12 cellular contexts compared by ENCODE assay signal in genomic region chr2:241223211-241224067, GRCh38. TPM values are rescaled to one million over a fixed set of nuclear protein-coding genes. Genes with fewer than 3 reads are reported as not detected.
DNase-seq lines count a peak whose midpoint lies in the region; ATAC-seq and TF ChIP-seq lines count a peak whose summit lies in the region.
"Had no signal": no experiment of that assay in that cellular context is flagged by ENCODE, and none has a peak within 500 bp of the region (broad histone marks: within the 10 kb centered on the region; RNA-seq: fewer than 3 reads in every experiment).

No MANE protein-coding gene starts in this region.

- no peaks in the 10 kb centered on the region for H3K36me3 Mint-ChIP-seq in T-helper 17 cell (ENCODE audit: low read depth)

- H3K27me3 ChIP-seq in spleen (replicated peaks in 1 of 7) = peaks cover 0 to 6% (median 0%) of the 10 kb centered on the region in 7 donors
- H3K27me3 ChIP-seq: ovary had no signal

- DNase-seq in NCI-H2227 (lab: John Stamatoyannopoulos, UW; ENCODE audit: unreplicated experiment) (peak; percentile 7), NCI-H2227 treated with DMSO at 0.1 percent for 48 hours (lab: John Stamatoyannopoulos, UW) (no peak), T-helper 17 cell (no peak), left cardiac atrium (peak; percentile 18), spleen (peak; percentile 69), NCI-H446 treated with DMSO at 0.1 percent for 48 hours (lab: John Stamatoyannopoulos, UW) (no peak), nucleus accumbens (lab: John Stamatoyannopoulos, UW) (no peak)
- DNase-seq: 8988T; activated CD8-positive, alpha-beta memory T cell treated with anti-CD3 and anti-CD28 coated beads, Interleukin-2, amount 10 ng/mL, durations not matched to agents 7 days and 5 days; GF-D8 had no signal

- H3K9me3 ChIP-seq in T-helper 17 cell (ENCODE audit: control insufficient read depth, low read length, poor library complexity, severe bottlenecking) = no peaks in the 10 kb centered on the region
- H3K9me3 ChIP-seq in spleen = no peaks in the 10 kb centered on the region
- H3K9me3 ChIP-seq: ovary had no signal

- intact Hi-C loops in left cardiac atrium (cut with DNase I) = no loop called here
- intact Hi-C loops in spleen (cut with DNase I; ENCODE audit: low total_unique reads) = no loop called here

- peak overlapping the region; percentile 43 for H3K4me3 Mint-ChIP-seq in T-helper 17 cell
- H3K4me3 Mint-ChIP-seq: activated CD8-positive, alpha-beta memory T cell treated with anti-CD3 and anti-CD28 coated beads, Interleukin-2, amount 10 ng/mL, durations not matched to agents 7 days and 5 days had no signal

- H3K36me3 ChIP-seq in spleen = peaks cover 0 to 34% (median 22%) of the 10 kb centered on the region in 6 donors
- H3K36me3 ChIP-seq: ovary had no signal

- H3K4me3 ChIP-seq in spleen = no peak overlapping the region
- H3K4me3 ChIP-seq: ovary had no signal

- peaks cover 19% of the 10 kb centered on the region for H3K4me1 Mint-ChIP-seq in T-helper 17 cell

- TF ChIP-seq CTCF in spleen (IDR thresholded peaks at IDR 0.05 in 8 of 11, conservative IDR thresholded peaks at IDR 0.05 in 3 of 11) = no peak

- H3K4me1 ChIP-seq in spleen = peaks cover 3 to 36% (median 23%) of the 10 kb centered on the region in 6 donors

- H3K27ac ChIP-seq in spleen = no peak overlapping the region
- H3K27ac ChIP-seq: ovary had no signal

- 43 to 67% (median 52%) methylated on average over 19 to 25 of the region's 25 CpGs for WGBS in spleen, 5 donors

- ATAC-seq in T-helper 17 cell (no peak), left cardiac atrium (peak in 1 of 2 donors; percentile 26), GM18909 (IDR thresholded peaks at IDR 0.05; ENCODE audit: poor library complexity, unreplicated experiment) (no peak)
- ATAC-seq: activated CD8-positive, alpha-beta memory T cell treated with anti-CD3 and anti-CD28 coated beads, Interleukin-2, amount 10 ng/mL, durations not matched to agents 7 days and 5 days had no signal

- H3K27ac Mint-ChIP-seq in T-helper 17 cell = peak overlapping the region; percentile 69
- H3K27ac Mint-ChIP-seq: activated CD8-positive, alpha-beta memory T cell treated with anti-CD3 and anti-CD28 coated beads, Interleukin-2, amount 10 ng/mL, durations not matched to agents 7 days and 5 days had no signal

- no peak for TF ChIP-seq POLR2A in spleen (IDR thresholded peaks at IDR 0.05)

- no peaks in the 10 kb centered on the region for H3K27me3 Mint-ChIP-seq in T-helper 17 cell

RNA-seq across cellular contexts. Expression of gene ANO7, which starts 35.0 kb away (rescaled TPM):
- under 1 TPM; 0.16 to 0.20 TPM for total RNA-seq in T-helper 17 cell
- 1 to 10 TPM; 1.2 to 1.8 TPM for total RNA-seq in left cardiac atrium
- 1 to 10 TPM; 1.5 to 3.5 (median 3.0) TPM for total RNA-seq in spleen
- 1 to 10 TPM in 1 of 3 donors, under 1 TPM in 2; 0.46 to 1.3 (median 0.56) TPM for polyA plus RNA-seq in spleen

Comparison
In these comparisons a context has a peak if more than half of its experiments do, and no peak if none do; other contexts are left out.
1. DNase-seq: peak in NCI-H2227 (single experiment), left cardiac atrium (single experiment) and spleen (single experiment); none in NCI-H2227 treated with DMSO at 0.1 percent for 48 hours (single experiment), T-helper 17 cell (0 of 3), NCI-H446 treated with DMSO at 0.1 percent for 48 hours (single experiment) and nucleus accumbens (0 of 56).